Comparison of ENCODE assay signal across 30 cellular contexts in the genomic region with DNA sequence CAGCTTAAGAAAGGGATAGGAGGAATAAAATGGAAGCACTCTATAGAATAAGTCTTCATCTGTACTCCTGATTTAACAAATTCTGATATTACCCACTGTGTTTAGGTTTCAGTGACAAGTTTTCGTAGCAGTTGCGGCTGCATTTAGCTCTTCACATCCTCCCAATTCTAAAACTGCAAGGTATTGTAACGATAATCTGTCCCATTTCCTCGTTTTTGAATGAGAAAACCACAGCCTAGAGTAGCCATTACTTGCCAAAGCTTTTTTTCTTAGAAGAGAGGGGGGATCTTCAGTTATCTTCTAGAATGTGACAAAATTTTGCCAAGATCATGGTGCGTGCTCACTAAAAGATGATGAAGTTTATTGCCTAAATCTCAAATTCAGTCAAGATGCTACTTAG.
"Had no signal": no experiment of that assay in that cellular context is flagged by ENCODE, and none has a peak within 500 bp of the region (broad histone marks: within the 10 kb centered on the region; RNA-seq: fewer than 3 reads in every experiment).

No MANE protein-coding gene starts in this region.

- H3K27me3 ChIP-seq: breast epithelium, foreskin keratinocyte, neutrophil, pancreas, suprapubic skin, tibial artery, upper lobe of right lung had no signal

- H3K9me3 Mint-ChIP-seq: activated T-cell treated with anti-CD3 and anti-CD28 coated beads, Interleukin-2, amount 50 U/mL, for 72 hours; nephron progenitor cell had no signal

- H3K27me3 Mint-ChIP-seq: activated CD4-positive, alpha-beta T cell treated with anti-CD3 and anti-CD28 coated beads for 36 hours; activated naive CD8-positive, alpha-beta T cell; naive B cell; stimulated activated naive B cell treated with anti-CD40 and anti-IgM and Interleukin-4, amounts not matched to agents 10 μg/mL and 1 μg/mL and 100 μg/mL, for 72 hours had no signal

- H3K4me3 ChIP-seq: breast epithelium, pancreas, prostate gland, smooth muscle cell, suprapubic skin, tibial artery, upper lobe of right lung had no signal

- H3K36me3 ChIP-seq: breast epithelium, neutrophil, pancreas, prostate gland, suprapubic skin, tibial artery, upper lobe of right lung had no signal

- H3K27ac ChIP-seq: breast epithelium, foreskin keratinocyte, neutrophil, pancreas, prostate gland, suprapubic skin, tibial artery, upper lobe of right lung had no signal

- H3K9me3 ChIP-seq: breast epithelium, neutrophil, pancreas, prostate gland, suprapubic skin, tibial artery, upper lobe of right lung had no signal

- H3K36me3 Mint-ChIP-seq: activated naive CD8-positive, alpha-beta T cell; immature natural killer cell; mesothelial cell of epicardium; naive B cell; stimulated activated naive B cell treated with anti-CD40 and anti-IgM and Interleukin-4, amounts not matched to agents 10 μg/mL and 1 μg/mL and 100 μg/mL, for 72 hours had no signal

- H3K4me1 ChIP-seq: breast epithelium, foreskin keratinocyte, prostate gland, suprapubic skin, upper lobe of right lung had no signal

- H3K4me3 Mint-ChIP-seq: activated CD4-positive, alpha-beta T cell treated with anti-CD3 and anti-CD28 coated beads for 36 hours; activated naive CD8-positive, alpha-beta T cell; activated T-cell treated with anti-CD3 and anti-CD28 coated beads, Interleukin-2, amount 50 U/mL, for 72 hours; immature natural killer cell; mesothelial cell of epicardium; naive B cell; nephron progenitor cell; stimulated activated naive B cell treated with anti-CD40 and anti-IgM and Interleukin-4, amounts not matched to agents 10 μg/mL and 1 μg/mL and 100 μg/mL, for 72 hours; T-helper 1 cell treated with Interleukin-12 subunit alpha and Interleukin-12 subunit beta and Interleukin-4 antibody, amounts not matched to agents 30 μg/mL and 1 μg/mL, for 36 hours had no signal

- H3K4me1 Mint-ChIP-seq: activated CD4-positive, alpha-beta T cell treated with anti-CD3 and anti-CD28 coated beads for 36 hours; immature natural killer cell; naive B cell; stimulated activated naive B cell treated with anti-CD40 and anti-IgM and Interleukin-4, amounts not matched to agents 10 μg/mL and 1 μg/mL and 100 μg/mL, for 72 hours had no signal

- H3K27ac Mint-ChIP-seq: activated CD4-positive, alpha-beta T cell treated with anti-CD3 and anti-CD28 coated beads for 36 hours; activated naive CD8-positive, alpha-beta T cell; activated T-cell treated with anti-CD3 and anti-CD28 coated beads, Interleukin-2, amount 50 U/mL, for 72 hours; immature natural killer cell; mesothelial cell of epicardium; naive B cell; nephron progenitor cell; stimulated activated naive B cell treated with anti-CD40 and anti-IgM and Interleukin-4, amounts not matched to agents 10 μg/mL and 1 μg/mL and 100 μg/mL, for 72 hours; T-helper 1 cell treated with Interleukin-12 subunit alpha and Interleukin-12 subunit beta and Interleukin-4 antibody, amounts not matched to agents 30 μg/mL and 1 μg/mL, for 36 hours had no signal

- H3K4me2 ChIP-seq: smooth muscle cell had no signal

- ATAC-seq: activated CD4-positive, alpha-beta T cell treated with anti-CD3 and anti-CD28 coated beads for 36 hours; activated T-cell treated with anti-CD3 and anti-CD28 coated beads, Interleukin-2, amount 50 U/mL, for 72 hours; esophagus mucosa; foreskin keratinocyte; left colon; pancreas; sciatic nerve; stimulated activated naive B cell treated with anti-CD40 and anti-IgM and Interleukin-4, amounts not matched to agents 10 μg/mL and 1 μg/mL and 100 μg/mL, for 72 hours; upper lobe of right lung had no signal

- DNase-seq: activated CD4-positive, alpha-beta T cell treated with anti-CD3 and anti-CD28 coated beads for 36 hours; activated CD4-positive, alpha-beta T cell treated with anti-CD3 and anti-CD28 coated beads, Interleukin-2, amount 50 U/mL, for 4 hours; activated CD4-positive, CD25-positive, alpha-beta regulatory T cell; activated naive CD4-positive, alpha-beta T cell treated with Interleukin-2 at 50 U/mL for 16 hours; activated T-cell treated with anti-CD3 and anti-CD28 coated beads for 4 hours; activated T-cell treated with anti-CD3 and anti-CD28 coated beads, Interleukin-2, amount 50 U/mL, for 72 hours; central memory CD4-positive, alpha-beta T cell; foreskin keratinocyte; immature natural killer cell; kidney; left colon; naive B cell; nephron progenitor cell; pancreas; retina; stimulated activated CD4-positive, alpha-beta T cell treated with anti-CD3 and anti-CD28 coated beads, Interleukin-1b, Interleukin-23, amount 100 ng/mL, for 48 hours; stimulated activated naive B cell treated with anti-CD40 and anti-IgM and Interleukin-4, amounts not matched to agents 10 μg/mL and 1 μg/mL and 100 μg/mL, for 72 hours; SW 1271; tibial artery; upper lobe of right lung had no signal
